In the genomic region with DNA sequence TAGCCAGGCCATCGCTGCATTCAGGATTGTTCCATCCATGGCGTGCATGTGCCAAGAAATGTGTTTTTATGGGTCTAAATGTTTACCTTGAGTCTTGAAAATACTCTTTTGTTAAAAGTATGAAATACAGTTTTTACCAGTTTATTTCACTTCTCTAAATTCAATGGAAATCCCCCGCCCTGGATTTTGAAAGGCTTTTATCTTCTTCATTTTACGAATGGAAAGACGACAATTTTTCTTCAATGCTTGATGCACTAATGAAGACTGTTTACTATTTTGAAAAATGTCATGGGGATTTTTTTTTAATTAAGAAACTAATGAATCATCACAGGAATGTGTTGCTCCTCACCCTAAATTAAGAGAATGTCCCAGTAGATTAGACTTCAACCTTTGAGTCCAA, we compare ENCODE assay signal across 18 cellular contexts.
"Had no signal": no experiment of that assay in that cellular context is flagged by ENCODE, and none has a peak within 500 bp of the region (broad histone marks: within the 10 kb centered on the region; RNA-seq: fewer than 3 reads in every experiment).

No MANE protein-coding gene starts in this region.

- H3K27ac ChIP-seq: dorsolateral prefrontal cortex, heart left ventricle, pancreas, tibial artery, upper lobe of left lung, uterus had no signal

- H3K9me3 Mint-ChIP-seq: naive thymus-derived CD8-positive, alpha-beta T cell; stimulated activated naive CD8-positive, alpha-beta T cell treated with anti-CD3 and anti-CD28 coated beads, Interleukin-15, Interleukin-2, amounts not matched to agents 100 ng/mL and 50 ng/mL, for 24 hours had no signal

- H3K4me3 ChIP-seq: dorsolateral prefrontal cortex, heart left ventricle, pancreas, tibial artery, upper lobe of left lung, uterus had no signal

- H3K9me3 ChIP-seq: heart left ventricle, pancreas, tibial artery, upper lobe of left lung, uterus had no signal

- H3K36me3 ChIP-seq: heart left ventricle, pancreas, tibial artery, upper lobe of left lung, uterus had no signal

- H3K36me3 Mint-ChIP-seq: naive thymus-derived CD8-positive, alpha-beta T cell had no signal

- H3K4me1 ChIP-seq: pancreas, tibial artery, upper lobe of left lung, uterus had no signal

- H3K27ac Mint-ChIP-seq: progenitor cell of endocrine pancreas; stimulated activated naive CD8-positive, alpha-beta T cell treated with anti-CD3 and anti-CD28 coated beads, Interleukin-15, Interleukin-2, amounts not matched to agents 100 ng/mL and 50 ng/mL, for 24 hours had no signal

- H3K4me3 Mint-ChIP-seq: stimulated activated naive CD8-positive, alpha-beta T cell treated with anti-CD3 and anti-CD28 coated beads, Interleukin-15, Interleukin-2, amounts not matched to agents 100 ng/mL and 50 ng/mL, for 24 hours had no signal

- ATAC-seq: heart left ventricle; left colon; naive thymus-derived CD8-positive, alpha-beta T cell; pancreas; right cardiac atrium had no signal

- H3K27me3 Mint-ChIP-seq: progenitor cell of endocrine pancreas; stimulated activated naive CD8-positive, alpha-beta T cell treated with anti-CD3 and anti-CD28 coated beads, Interleukin-15, Interleukin-2, amounts not matched to agents 100 ng/mL and 50 ng/mL, for 24 hours had no signal

- H3K27me3 ChIP-seq: dorsolateral prefrontal cortex, heart left ventricle, pancreas, tibial artery, upper lobe of left lung, uterus had no signal

- DNase-seq: cortex of kidney; dorsolateral prefrontal cortex; effector CD8-positive, alpha-beta T cell; foreskin melanocyte; heart left ventricle; hippocampal formation; left colon; naive thymus-derived CD8-positive, alpha-beta T cell; pancreas; right cardiac atrium; small intestine; stimulated activated CD4-positive, alpha-beta T cell treated with anti-CD3 and anti-CD28 coated beads, Interleukin-12 subunit alpha, Interleukin-12 subunit beta, amount 100 ng/mL, for 4 hours; stimulated activated CD4-positive, alpha-beta T cell treated with anti-CD3 and anti-CD28 coated beads, Interleukin-2, amount 100 ng/mL, for 48 hours; tibial artery; upper lobe of left lung; uterus had no signal
